ENCODE assay signal across 8 cellular contexts in the genomic region with DNA sequence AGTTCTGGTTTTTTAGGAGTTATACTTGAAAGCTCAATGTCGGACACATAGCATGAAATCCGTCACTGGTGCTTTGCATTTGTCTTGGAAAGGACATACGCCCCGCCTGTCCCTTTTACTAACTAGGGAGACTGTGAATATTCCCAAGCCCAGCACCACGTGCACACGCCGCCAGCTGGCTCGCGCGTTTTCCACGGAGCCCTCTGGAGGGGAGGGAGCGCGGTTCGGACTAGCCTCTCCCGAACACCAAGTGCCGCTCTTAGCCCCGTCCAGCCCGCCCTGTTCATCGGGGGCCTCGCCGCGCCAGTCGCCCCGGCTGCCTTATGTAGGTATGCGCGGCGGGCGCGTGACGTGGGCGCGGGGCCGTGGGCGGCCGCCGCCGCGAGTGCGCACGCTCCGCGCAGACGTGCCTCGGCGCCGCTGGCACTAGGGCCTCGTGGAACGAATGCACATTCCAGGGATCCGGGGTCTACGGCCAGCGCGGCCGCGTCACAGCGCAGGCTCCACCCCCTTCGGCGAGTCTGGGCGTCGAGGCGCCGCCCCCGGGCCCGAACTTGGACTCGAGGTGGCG. TPM values are rescaled to one million over a fixed set of nuclear protein-coding genes. Genes with fewer than 3 reads are reported as not detected.
DNase-seq lines count a peak whose midpoint lies in the region; ATAC-seq and TF ChIP-seq lines count a peak whose summit lies in the region.

No MANE protein-coding gene starts in this region.

- CTCF ChIA-PET in HEK293T (lab: Yijun Ruan, JAX), result interaction anchor here (0.6 to 1.3 kb wide), 4 partner anchors 46 to 478 kb away, joined by 3 to 8 read pairs (median 3); no protein-coding TSS in a partner anchor

- H3K27me3 ChIP-seq in GM06990 (replicated peaks; ENCODE audit: control insufficient read depth, insufficient read depth, low read length), result no peaks in the 10 kb centered on the region
- H3K27me3 ChIP-seq in SJSA1 (replicated peaks), result no peaks in the 10 kb centered on the region
- H3K27me3 ChIP-seq in foreskin keratinocyte, result no peaks in the 10 kb centered on the region
- no peaks in the 10 kb centered on the region for H3K27me3 ChIP-seq in neuron (ENCODE audit: insufficient read depth, low read length)

- peak overlapping the region; percentile 72 for H3K4me3 ChIP-seq in GM06990 (replicated peaks; ENCODE audit: low read depth, low read length)
- peak overlapping the region; percentile 52 for H3K4me3 ChIP-seq in SJSA1
- H3K4me3 ChIP-seq in neuron (ENCODE audit: low read length), result peak overlapping the region; percentile 62

- DNase-seq in GM06990 (ENCODE audit: extremely low read depth, insufficient read length), result peak; percentile 95
- peak; percentile 81 for DNase-seq in HEK293T (ENCODE audit: extremely low spot score)
- DNase-seq in MV-4-11 (lab: John Stamatoyannopoulos, UW), result peak; percentile 94
- peak; percentile 95 to 96 for DNase-seq in SJSA1 (ENCODE audit: low read depth in 1 of 2, low spot score in 2 of 2)
- DNase-seq in activated naive CD4-positive, alpha-beta T cell treated with Interleukin-2 at 50 U/mL for 16 hours, result peak; percentile 91
- peak; percentile 71 to 80 for DNase-seq in foreskin keratinocyte
- peak; percentile 77 to 99 (median 94) for DNase-seq in substantia nigra (lab: John Stamatoyannopoulos, UW)

- H3K36me3 ChIP-seq in GM06990 (ENCODE audit: control insufficient read depth, insufficient read depth, low read length), result peaks cover 9% of the 10 kb centered on the region
- peaks cover 36% of the 10 kb centered on the region for H3K36me3 ChIP-seq in SJSA1
- peaks cover 18% of the 10 kb centered on the region for H3K36me3 ChIP-seq in neuron (ENCODE audit: insufficient read depth, low read length)

- H3K27ac ChIP-seq in SJSA1 (peak overlapping the region; percentile 95), foreskin keratinocyte (peak overlapping the region; percentile 99), substantia nigra (ENCODE audit: low read depth, low read length, poor library complexity, severe bottlenecking) (peak overlapping the region; percentile 99)

- TF ChIP-seq CTCF in GM06990 (IDR thresholded peaks at IDR 0.05; ENCODE audit: insufficient read depth, low read length, poor library complexity, severe bottlenecking) (no peak), foreskin keratinocyte (conservative IDR thresholded peaks at IDR 0.05) (no peak)

- peaks cover 64% of the 10 kb centered on the region for H3K4me1 ChIP-seq in SJSA1 (replicated peaks)
- H3K4me1 ChIP-seq in foreskin keratinocyte, result peaks cover 24% of the 10 kb centered on the region
- H3K4me1 ChIP-seq in neuron (ENCODE audit: insufficient read depth, low read length), result peaks cover 51% of the 10 kb centered on the region

- POLR2A ChIA-PET in HEK293T (lab: Yijun Ruan, JAX), result interaction anchor here (0.7 to 7.0 kb wide), 40 partner anchors 9 to 373 kb away, joined by 3 to 154 read pairs (median 6); no protein-coding TSS in a partner anchor

- no peaks in the 10 kb centered on the region for H3K9me3 ChIP-seq in SJSA1 (replicated peaks)
- H3K9me3 ChIP-seq in neuron (ENCODE audit: low read length), result no peaks in the 10 kb centered on the region

- peak; percentile 45 for ATAC-seq in foreskin keratinocyte

- peak overlapping the region; percentile 35 for H2AFZ ChIP-seq in neuron (ENCODE audit: low read depth, low read length)

TF ChIP-seq in HEK293T, 16 proteins besides CTCF, POLR2A, EP300 and RAD21:
- no peak for TF ChIP-seq HDGF (IDR thresholded peaks at IDR 0.05; ENCODE audit: borderline replicate concordance)
- TF ChIP-seq L3MBTL2 (conservative IDR thresholded peaks at IDR 0.05), result peak; percentile 94
- peak; percentile 90 for TF ChIP-seq ARNT (IDR thresholded peaks at IDR 0.05)
- no peak for TF ChIP-seq SP1 (IDR thresholded peaks at IDR 0.05)
- peak; percentile 97 for TF ChIP-seq LEF1 (IDR thresholded peaks at IDR 0.05; ENCODE audit: borderline replicate concordance)
- no peak for TF ChIP-seq NFRKB (IDR thresholded peaks at IDR 0.05)

RNA-seq across cellular contexts. Expression of gene IRF2BP2, which starts 0.7 kb away (rescaled TPM):
- total RNA-seq in SJSA1 (2014; rRNA removed; shearing (Covaris generic)), result 42.1 and 60.8 TPM in 2 replicates
- 103 and 108 TPM in 2 replicates for total RNA-seq in foreskin keratinocyte
- 42.9 and 52.8 TPM in 2 replicates for polyA plus RNA-seq in foreskin keratinocyte

Comparison
In these comparisons a context has a peak if more than half of its experiments do, and no peak if none do; other contexts are left out.
1. Peak in every context shown above with its lines: DNase-seq, ATAC-seq, H3K4me3 ChIP-seq and H3K27ac ChIP-seq.